ENCODE assay signal across 30 cellular contexts in the genomic region with DNA sequence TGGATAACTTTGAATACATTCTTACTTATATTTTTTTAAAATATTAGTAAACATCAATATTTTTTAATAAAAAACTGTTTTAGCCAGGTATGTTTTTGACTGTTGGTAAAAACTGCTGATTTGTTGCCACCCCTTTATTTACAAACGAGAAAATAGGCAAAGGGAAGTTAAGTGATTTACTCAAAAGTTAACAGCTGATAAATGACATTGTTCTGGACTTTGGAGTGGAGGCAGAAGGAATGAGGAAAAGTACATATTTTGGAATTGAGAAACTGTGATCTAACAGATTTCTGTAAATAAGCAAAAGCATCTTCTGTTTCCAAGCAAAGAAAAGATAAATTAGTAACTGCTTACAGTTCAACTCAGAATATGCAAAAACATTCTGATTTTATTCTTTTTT.
"Had no signal": no experiment of that assay in that cellular context is flagged by ENCODE, and none has a peak within 500 bp of the region (broad histone marks: within the 10 kb centered on the region; RNA-seq: fewer than 3 reads in every experiment).

No MANE protein-coding gene starts in this region.

- DNase-seq: activated B cell treated with CpG ODN at 0.5 μM for 24 hours; activated CD4-positive, alpha-beta memory T cell treated with anti-CD3 and anti-CD28 coated beads, Interleukin-2, amount 10 ng/mL, durations not matched to agents 7 days and 5 days; activated CD4-positive, alpha-beta T cell treated with anti-CD3 and anti-CD28 coated beads for 4 hours; activated CD4-positive, alpha-beta T cell treated with anti-CD3 and anti-CD28 coated beads, Interleukin-2, amount 10 ng/mL, durations not matched to agents 24 days and 14 days; activated CD4-positive, alpha-beta T cell treated with anti-CD3 and anti-CD28 coated beads, Interleukin-2, amount 50 U/mL, for 1 hour; activated CD4-positive, alpha-beta T cell treated with anti-CD3 and anti-CD28 coated beads, Interleukin-2, amount 50 U/mL, for 4 hours; activated CD4-positive, CD25-positive, alpha-beta regulatory T cell treated with anti-CD3 and anti-CD28 coated beads, Interleukin-2, amount 50 U/mL, for 72 hours; activated CD8-positive, alpha-beta memory T cell treated with anti-CD3 and anti-CD28 coated beads for 24 hours; activated CD8-positive, alpha-beta memory T cell treated with anti-CD3 and anti-CD28 coated beads, Interleukin-2, amount 10 ng/mL, durations not matched to agents 7 days and 5 days; activated CD8-positive, alpha-beta memory T cell treated with anti-CD3 and anti-CD28 coated beads, Interleukin-2, amount 50 U/mL, for 48 hours; activated CD8-positive, alpha-beta T cell treated with anti-CD3 and anti-CD28 coated beads, Interleukin-2, amount 10 ng/mL, durations not matched to agents 7 days and 5 days; activated effector memory CD4-positive, alpha-beta T cell treated with Interleukin-2 at 50 U/mL for 16 hours; activated gamma-delta T cell; activated naive CD4-positive, alpha-beta T cell treated with anti-CD3 and anti-CD28 coated beads, Interleukin-2, amount 10 ng/mL, durations not matched to agents 7 days and 5 days; activated naive CD4-positive, alpha-beta T cell treated with Interleukin-2 at 50 U/mL for 16 hours; activated naive CD8-positive, alpha-beta T cell treated with anti-CD3 and anti-CD28 coated beads, Interleukin-2, amount 10 ng/mL, durations not matched to agents 7 days and 5 days; activated naive CD8-positive, alpha-beta T cell treated with anti-CD3 and anti-CD28 coated beads, Interleukin-2, amount 50 U/mL, for 24 hours; activated T-cell treated with anti-CD3 and anti-CD28 coated beads, Interleukin-2, amount 50 U/mL, for 24 hours; activated T-cell treated with anti-CD3 and anti-CD28 coated beads, Interleukin-2, amount 50 U/mL, for 48 hours; amygdala; anterior cingulate cortex; caudate nucleus; cerebellar nuclear complex; T-helper 2 cell; T-helper 9 cell had no signal

- H3K27me3 ChIP-seq: ascending aorta, cardiac muscle cell had no signal

- H3K9me3 ChIP-seq: ascending aorta had no signal

- H3K4me3 ChIP-seq: ascending aorta, cardiac muscle cell had no signal

- FAIRE-seq: bronchial epithelial cell, TTC549 had no signal

- H3K27ac ChIP-seq: ascending aorta, cardiac muscle cell, VCaP had no signal
